1 cellular context compared by ENCODE assay signal in genomic region chr3:67000006-67000405, GRCh38.
TF ChIP-seq lines count a peak whose summit lies in the region.

No MANE protein-coding gene starts in this region.

TF ChIP-seq in K562, 482 proteins besides CTCF, POLR2A, EP300 and RAD21 (continued from another document and continues in another):
- TF ChIP-seq HOMEZ (CRISPR knock-in tag; IDR thresholded peaks at IDR 0.05), result no peak
- TF ChIP-seq MCM5 (IDR thresholded peaks at IDR 0.05; ENCODE audit: low read depth), result no peak
- no peak for TF ChIP-seq HMGN3 (IDR thresholded peaks at IDR 0.05; ENCODE audit: borderline replicate concordance, extremely low read depth, insufficient read length, low read depth, low read length)
- no peak for TF ChIP-seq RFX7 (CRISPR knock-in tag; IDR thresholded peaks at IDR 0.05)
- TF ChIP-seq MEF2D (tag; conservative IDR thresholded peaks at IDR 0.05; ENCODE audit: low read depth), result peak; percentile 78
- TF ChIP-seq RERE (CRISPR knock-in tag; IDR thresholded peaks at IDR 0.05; ENCODE audit: borderline replicate concordance), result no peak
- TF ChIP-seq MCM2 (IDR thresholded peaks at IDR 0.05; ENCODE audit: low read depth), result no peak
- TF ChIP-seq ZNF655 (CRISPR knock-in tag; IDR thresholded peaks at IDR 0.05), result no peak
- no peak for TF ChIP-seq ELF1 (tag; IDR thresholded peaks at IDR 0.05)
- TF ChIP-seq TBL1XR1 (IDR thresholded peaks at IDR 0.05; ENCODE audit: low read length in 2 of 2), result no peak
- TF ChIP-seq PML (IDR thresholded peaks at IDR 0.05; ENCODE audit: low read length), result no peak
- TF ChIP-seq ZNF280A (IDR thresholded peaks at IDR 0.05; ENCODE audit: low read depth, partially characterized antibody), result no peak
- TF ChIP-seq MED1 (CRISPR knock-in tag; IDR thresholded peaks at IDR 0.05; ENCODE audit: borderline replicate concordance), result no peak
- no peak for TF ChIP-seq FOXJ3 (CRISPR knock-in tag; IDR thresholded peaks at IDR 0.05)
- no peak for TF ChIP-seq GABPA (tag; conservative IDR thresholded peaks at IDR 0.05; ENCODE audit: low read depth)
- no peak for TF ChIP-seq ZNF76 (CRISPR knock-in tag; IDR thresholded peaks at IDR 0.05; ENCODE audit: borderline replicate concordance)
- TF ChIP-seq PTTG1 (tag; IDR thresholded peaks at IDR 0.05; ENCODE audit: low read depth), result no peak
- TF ChIP-seq CHCHD3 (CRISPR knock-in tag; IDR thresholded peaks at IDR 0.05), result no peak
- no peak for TF ChIP-seq EZH2 (IDR thresholded peaks at IDR 0.05; ENCODE audit: borderline replicate concordance, low read depth, low read length)
- no peak for TF ChIP-seq SNAPC5 (CRISPR knock-in tag; IDR thresholded peaks at IDR 0.05)
- TF ChIP-seq ATF7 (IDR thresholded peaks at IDR 0.05), result peak; percentile 71
- no peak for TF ChIP-seq ZNF589 (CRISPR knock-in tag; IDR thresholded peaks at IDR 0.05; ENCODE audit: low read depth)
- TF ChIP-seq HSF4 (CRISPR knock-in tag; IDR thresholded peaks at IDR 0.05; ENCODE audit: borderline replicate concordance), result no peak
- no peak for TF ChIP-seq XRCC3 (IDR thresholded peaks at IDR 0.05)
- TF ChIP-seq HMG20B (CRISPR knock-in tag; IDR thresholded peaks at IDR 0.05), result no peak
- peak; percentile 97 for TF ChIP-seq HMBOX1 (IDR thresholded peaks at IDR 0.05)
- no peak for TF ChIP-seq CCAR2 (IDR thresholded peaks at IDR 0.05; ENCODE audit: low read depth, low read length)
- no peak for TF ChIP-seq ZNF263 (CRISPR knock-in tag; IDR thresholded peaks at IDR 0.05; ENCODE audit: borderline replicate concordance)
- no peak for TF ChIP-seq ZBTB33 (CRISPR knock-in tag; IDR thresholded peaks at IDR 0.05)
- no peak for TF ChIP-seq KHSRP (IDR thresholded peaks at IDR 0.05)
- no peak for TF ChIP-seq NFYB (IDR thresholded peaks at IDR 0.05; ENCODE audit: extremely low read depth, insufficient read length)
- TF ChIP-seq HDAC2 (IDR thresholded peaks at IDR 0.05), result no peak
- no peak for TF ChIP-seq TGIF2 (CRISPR knock-in tag; IDR thresholded peaks at IDR 0.05)
- TF ChIP-seq HOXB6 (CRISPR knock-in tag; IDR thresholded peaks at IDR 0.05; ENCODE audit: borderline replicate concordance), result no peak
- TF ChIP-seq ZHX1 (conservative IDR thresholded peaks at IDR 0.05; ENCODE audit: low read length), result no peak
- TF ChIP-seq PBX2 (CRISPR knock-in tag; IDR thresholded peaks at IDR 0.05; ENCODE audit: low read depth), result no peak
- TF ChIP-seq PBX2 (tag; conservative IDR thresholded peaks at IDR 0.05; ENCODE audit: low read depth), result peak; percentile 73
- no peak for TF ChIP-seq SREBF2 (CRISPR knock-in tag; IDR thresholded peaks at IDR 0.05)
- no peak for TF ChIP-seq ZC3H4 (CRISPR knock-in tag; IDR thresholded peaks at IDR 0.05; ENCODE audit: borderline replicate concordance)
- TF ChIP-seq MLX (CRISPR knock-in tag; conservative IDR thresholded peaks at IDR 0.05), result no peak
